Comparison of ENCODE assay signal across 11 cellular contexts in genomic region chr22:25623310-25623734, GRCh38. TPM values are rescaled to one million over a fixed set of nuclear protein-coding genes. Genes with fewer than 3 reads are reported as not detected.
DNase-seq lines count a peak whose midpoint lies in the region; ATAC-seq lines count a peak whose summit lies in the region.
"Had no signal": no experiment of that assay in that cellular context is flagged by ENCODE, and none has a peak within 500 bp of the region (broad histone marks: within the 10 kb centered on the region; RNA-seq: fewer than 3 reads in every experiment).

No MANE protein-coding gene starts in this region.

- no peaks in the 10 kb centered on the region for H3K9me3 Mint-ChIP-seq in activated naive CD4-positive, alpha-beta T cell treated with anti-CD3 and anti-CD28 coated beads, Interleukin-2, amount 50 U/mL, for 72 hours
- H3K9me3 Mint-ChIP-seq: brain had no signal

- peak overlapping the region in 1 of 2 donors; percentile 70 for H3K27ac Mint-ChIP-seq in activated naive CD4-positive, alpha-beta T cell treated with anti-CD3 and anti-CD28 coated beads, Interleukin-2, amount 50 U/mL, for 72 hours

- H3K36me3 Mint-ChIP-seq in activated naive CD4-positive, alpha-beta T cell treated with anti-CD3 and anti-CD28 coated beads, Interleukin-2, amount 50 U/mL, for 72 hours = peaks cover 0 to 15% of the 10 kb centered on the region in 2 donors

- DNase-seq in activated naive CD4-positive, alpha-beta T cell treated with anti-CD3 and anti-CD28 coated beads, Interleukin-2, amount 50 U/mL, for 72 hours (ENCODE audit: low spot score in 2 of 2) = peak in 1 of 2 donors; percentile 43
- no peak for DNase-seq in activated naive CD4-positive, alpha-beta T cell (lab: John Stamatoyannopoulos, UW)
- DNase-seq in NCI-H526 treated with DMSO at 0.1 percent for 48 hours (lab: John Stamatoyannopoulos, UW) (peak; percentile 81), NCI-H1092 treated with DMSO at 0.1 percent for 48 hours (lab: John Stamatoyannopoulos, UW) (no peak), NCI-H1048 (lab: John Stamatoyannopoulos, UW) (no peak)
- no peak for DNase-seq in stimulated activated naive CD8-positive, alpha-beta T cell treated with anti-CD3 and anti-CD28 coated beads, Interleukin-15, Interleukin-2, amounts not matched to agents 100 U/mL and 50 U/mL, for 24 hours
- DNase-seq: foreskin keratinocyte, substantia nigra had no signal

- peak; percentile 88 for ATAC-seq in activated naive CD4-positive, alpha-beta T cell treated with anti-CD3 and anti-CD28 coated beads, Interleukin-2, amount 50 U/mL, for 72 hours
- ATAC-seq in HG02642 (IDR thresholded peaks at IDR 0.05; ENCODE audit: poor library complexity, unreplicated experiment) (peak; percentile 56), GM21737 (IDR thresholded peaks at IDR 0.05; ENCODE audit: unreplicated experiment) (no peak)
- peak; percentile 86 for ATAC-seq in stimulated activated naive CD8-positive, alpha-beta T cell treated with anti-CD3 and anti-CD28 coated beads, Interleukin-15, Interleukin-2, amounts not matched to agents 100 U/mL and 50 U/mL, for 24 hours
- ATAC-seq: foreskin keratinocyte had no signal

RNA-seq across cellular contexts. Expression of gene GRK3, which starts 58.8 kb away (rescaled TPM):
- total RNA-seq in activated naive CD4-positive, alpha-beta T cell treated with anti-CD3 and anti-CD28 coated beads, Interleukin-2, amount 50 U/mL, for 72 hours = 10 to 100 TPM; 13.6 to 31.6 TPM
